In the genomic region with DNA sequence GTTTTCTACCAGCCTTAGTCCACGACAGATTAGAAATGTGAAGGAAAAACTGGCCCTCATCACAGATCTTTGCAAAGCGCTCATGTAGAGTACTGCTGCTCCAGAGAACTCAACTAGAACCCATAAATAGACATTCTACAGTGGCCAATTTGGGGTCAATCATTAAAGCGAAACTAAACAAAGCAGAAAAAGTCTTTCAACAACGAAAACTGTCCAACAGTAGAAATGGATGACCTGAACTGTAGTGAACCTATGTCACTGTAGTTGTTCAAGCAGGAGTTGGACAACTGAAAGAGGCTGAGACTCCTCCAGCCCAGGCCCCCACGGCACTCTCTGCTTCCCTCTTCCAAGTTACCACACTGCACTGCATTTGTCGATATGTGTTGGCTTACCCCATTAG, we compare ENCODE assay signal across 25 cellular contexts.
"Had no signal": no experiment of that assay in that cellular context is flagged by ENCODE, and none has a peak within 500 bp of the region (broad histone marks: within the 10 kb centered on the region; RNA-seq: fewer than 3 reads in every experiment).

No MANE protein-coding gene starts in this region.

- H3K4me2 ChIP-seq: neural progenitor cell, smooth muscle cell had no signal

- H3K4me1 Mint-ChIP-seq: naive B cell; stimulated activated naive CD8-positive, alpha-beta T cell treated with anti-CD3 and anti-CD28 coated beads, Interleukin-15, amount 100 ng/mL, for 72 hours had no signal

- ATAC-seq: effector memory CD8-positive, alpha-beta T cell; gastrocnemius medialis; mucosa of descending colon; sciatic nerve; stimulated activated naive CD8-positive, alpha-beta T cell treated with anti-CD3 and anti-CD28 coated beads, Interleukin-15, amount 100 ng/mL, for 72 hours; upper lobe of right lung had no signal

- H3K27ac Mint-ChIP-seq: effector memory CD8-positive, alpha-beta T cell; mesothelial cell of epicardium; naive B cell; nephron; neural progenitor cell; progenitor cell of endocrine pancreas; stimulated activated naive CD8-positive, alpha-beta T cell treated with anti-CD3 and anti-CD28 coated beads, Interleukin-15, amount 100 ng/mL, for 72 hours had no signal

- H3K9me3 Mint-ChIP-seq: mesothelial cell of epicardium; naive B cell; nephron; stimulated activated naive CD8-positive, alpha-beta T cell treated with anti-CD3 and anti-CD28 coated beads, Interleukin-15, amount 100 ng/mL, for 72 hours had no signal

- DNase-seq: effector memory CD8-positive, alpha-beta T cell; foreskin fibroblast; gastrocnemius medialis; head of caudate nucleus; mesenchymal stem cell; mucosa of descending colon; naive B cell; stimulated activated CD4-positive, alpha-beta T cell treated with anti-CD3 and anti-CD28 coated beads, Interleukin-12 subunit alpha, Interleukin-12 subunit beta, amount 100 ng/mL, for 4 hours; stimulated activated CD4-positive, alpha-beta T cell treated with anti-CD3 and anti-CD28 coated beads, Interleukin-1b, Interleukin-23, amount 100 ng/mL, for 48 hours; stimulated activated CD4-positive, alpha-beta T cell treated with anti-CD3 and anti-CD28 coated beads, Interleukin-4, amount 100 ng/mL, for 1 hour; stimulated activated CD8-positive, alpha-beta memory T cell treated with anti-CD3 and anti-CD28 coated beads, Interleukin-4, amount 100 ng/mL, for 48 hours; stimulated activated naive CD4-positive, alpha-beta T cell; stimulated activated naive CD8-positive, alpha-beta T cell treated with anti-CD3 and anti-CD28 coated beads, Interleukin-15, amount 100 ng/mL, for 72 hours; transverse colon; upper lobe of right lung; uterus had no signal

- H3K9ac ChIP-seq: neural progenitor cell, parathyroid adenoma had no signal

- H3K36me3 Mint-ChIP-seq: mesothelial cell of epicardium, naive B cell had no signal

- H3K27ac ChIP-seq: coronary artery, gastrocnemius medialis, neural progenitor cell, parathyroid adenoma, suprapubic skin, transverse colon, upper lobe of right lung, uterus had no signal

- H3K27me3 Mint-ChIP-seq: progenitor cell of endocrine pancreas; stimulated activated naive CD8-positive, alpha-beta T cell treated with anti-CD3 and anti-CD28 coated beads, Interleukin-15, amount 100 ng/mL, for 72 hours had no signal

- H3K36me3 ChIP-seq: gastrocnemius medialis, neural progenitor cell, suprapubic skin, transverse colon, upper lobe of right lung, uterus had no signal

- H3K4me1 ChIP-seq: gastrocnemius medialis, neural progenitor cell, parathyroid adenoma, suprapubic skin, transverse colon, upper lobe of right lung, uterus had no signal

- H3K4me3 Mint-ChIP-seq: effector memory CD8-positive, alpha-beta T cell; mesothelial cell of epicardium; naive B cell; nephron; neural progenitor cell; stimulated activated naive CD8-positive, alpha-beta T cell treated with anti-CD3 and anti-CD28 coated beads, Interleukin-15, amount 100 ng/mL, for 72 hours had no signal

- H3K4me3 ChIP-seq: coronary artery, gastrocnemius medialis, mucosa of descending colon, neural progenitor cell, smooth muscle cell, suprapubic skin, transverse colon, upper lobe of right lung, uterus had no signal

- H3K9me3 ChIP-seq: gastrocnemius medialis, mucosa of descending colon, suprapubic skin, transverse colon, upper lobe of right lung, uterus had no signal

- H3K79me2 ChIP-seq: parathyroid adenoma had no signal

- H3K27me3 ChIP-seq: gastrocnemius medialis, neural progenitor cell, suprapubic skin, transverse colon, upper lobe of right lung, uterus had no signal

- H2AFZ ChIP-seq: neural progenitor cell, parathyroid adenoma had no signal
